ENCODE assay signal across 1 cellular context in the genomic region with DNA sequence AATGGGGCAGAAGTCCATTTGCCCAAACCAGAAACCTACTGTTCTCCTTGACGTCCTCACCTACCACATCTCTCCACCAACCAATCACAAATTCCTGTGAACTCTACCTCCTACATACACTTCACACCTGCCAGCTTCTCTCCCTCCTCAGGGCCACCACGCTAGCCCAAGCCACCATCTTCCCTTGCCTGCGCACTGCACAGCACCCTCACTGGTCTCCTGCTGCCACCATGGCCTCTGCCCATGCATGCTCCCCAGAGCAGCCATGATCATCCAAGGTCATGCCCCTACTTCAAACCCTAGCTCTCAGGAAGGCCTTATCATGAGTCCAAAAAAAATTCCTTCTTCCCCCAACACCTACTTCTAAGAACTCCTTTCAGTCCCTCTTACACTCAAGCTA.
TF ChIP-seq lines count a peak whose summit lies in the region.

No MANE protein-coding gene starts in this region.

TF ChIP-seq in WTC11, 78 proteins besides CTCF, POLR2A, EP300 and RAD21 (continued from another document):
- TF ChIP-seq ATF6 (CRISPR knock-in tag; IDR thresholded peaks at IDR 0.05) (no peak), KAT7 (CRISPR knock-in tag; IDR thresholded peaks at IDR 0.05; ENCODE audit: borderline replicate concordance) (no peak), GTF2I (CRISPR knock-in tag; conservative IDR thresholded peaks at IDR 0.05) (no peak), HMGXB4 (CRISPR knock-in tag; IDR thresholded peaks at IDR 0.05) (no peak), ETV6 (CRISPR knock-in tag; IDR thresholded peaks at IDR 0.05) (no peak), ZNF263 (CRISPR knock-in tag; IDR thresholded peaks at IDR 0.05; ENCODE audit: low read depth) (no peak), CREM (CRISPR knock-in tag; IDR thresholded peaks at IDR 0.05) (no peak), ZMAT4 (CRISPR knock-in tag; IDR thresholded peaks at IDR 0.05) (no peak)
- TF ChIP-seq, protein P1, sequence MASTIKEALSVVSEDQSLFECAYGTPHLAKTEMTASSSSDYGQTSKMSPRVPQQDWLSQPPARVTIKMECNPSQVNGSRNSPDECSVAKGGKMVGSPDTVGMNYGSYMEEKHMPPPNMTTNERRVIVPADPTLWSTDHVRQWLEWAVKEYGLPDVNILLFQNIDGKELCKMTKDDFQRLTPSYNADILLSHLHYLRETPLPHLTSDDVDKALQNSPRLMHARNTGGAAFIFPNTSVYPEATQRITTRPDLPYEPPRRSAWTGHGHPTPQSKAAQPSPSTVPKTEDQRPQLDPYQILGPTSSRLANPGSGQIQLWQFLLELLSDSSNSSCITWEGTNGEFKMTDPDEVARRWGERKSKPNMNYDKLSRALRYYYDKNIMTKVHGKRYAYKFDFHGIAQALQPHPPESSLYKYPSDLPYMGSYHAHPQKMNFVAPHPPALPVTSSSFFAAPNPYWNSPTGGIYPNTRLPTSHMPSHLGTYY (CRISPR knock-in tag; IDR thresholded peaks at IDR 0.05): no peak
- TF ChIP-seq, protein P2, sequence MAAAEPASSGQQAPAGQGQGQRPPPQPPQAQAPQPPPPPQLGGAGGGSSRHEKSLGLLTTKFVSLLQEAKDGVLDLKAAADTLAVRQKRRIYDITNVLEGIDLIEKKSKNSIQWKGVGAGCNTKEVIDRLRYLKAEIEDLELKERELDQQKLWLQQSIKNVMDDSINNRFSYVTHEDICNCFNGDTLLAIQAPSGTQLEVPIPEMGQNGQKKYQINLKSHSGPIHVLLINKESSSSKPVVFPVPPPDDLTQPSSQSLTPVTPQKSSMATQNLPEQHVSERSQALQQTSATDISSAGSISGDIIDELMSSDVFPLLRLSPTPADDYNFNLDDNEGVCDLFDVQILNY (CRISPR knock-in tag; IDR thresholded peaks at IDR 0.05): no peak
